Comparison of ENCODE assay signal across 16 cellular contexts in genomic region chr9:125655074-125655633, GRCh38.
"Had no signal": no experiment of that assay in that cellular context is flagged by ENCODE, and none has a peak within 500 bp of the region (broad histone marks: within the 10 kb centered on the region; RNA-seq: fewer than 3 reads in every experiment).

No MANE protein-coding gene starts in this region.

- H3K27ac ChIP-seq: heart left ventricle, lower lobe of right lung, transverse colon had no signal

- H3K27me3 ChIP-seq: heart left ventricle, transverse colon had no signal

- FAIRE-seq: frontal cortex, islet of Langerhans had no signal

- H3K4me3 ChIP-seq: heart left ventricle, lower lobe of right lung, skin epidermis, transverse colon had no signal

- H3K9me3 ChIP-seq: heart left ventricle, lower lobe of right lung, transverse colon had no signal

- DNase-seq: activated CD4-positive, alpha-beta T cell treated with anti-CD3 and anti-CD28 coated beads, Interleukin-2, amount 10 ng/mL, durations not matched to agents 7 days and 5 days; activated CD4-positive, CD25-positive, alpha-beta regulatory T cell; activated naive CD8-positive, alpha-beta T cell treated with anti-CD3 and anti-CD28 coated beads for 36 hours; amygdala; effector memory CD4-positive, alpha-beta T cell; heart left ventricle; left colon; lower lobe of right lung; retina; stimulated activated CD4-positive, alpha-beta T cell treated with anti-CD3 and anti-CD28 coated beads, Interleukin-4, amount 100 ng/mL, for 4 hours; stimulated activated CD8-positive, alpha-beta memory T cell treated with anti-CD3 and anti-CD28 coated beads, Interleukin-4, amount 100 ng/mL, for 48 hours; stimulated activated naive CD4-positive, alpha-beta T cell treated with Interleukin-2 at 50 U/mL for 16 hours; transverse colon had no signal

- ATAC-seq: heart left ventricle, left colon, lower lobe of right lung had no signal
